ENCODE assay signal across 15 cellular contexts in genomic region chr10:75406158-75407065, GRCh38. TPM values are rescaled to one million over a fixed set of nuclear protein-coding genes. Genes with fewer than 3 reads are reported as not detected.
DNase-seq lines count a peak whose midpoint lies in the region; TF ChIP-seq lines count a peak whose summit lies in the region.
"Had no signal": no experiment of that assay in that cellular context is flagged by ENCODE, and none has a peak within 500 bp of the region (broad histone marks: within the 10 kb centered on the region; RNA-seq: fewer than 3 reads in every experiment).

No MANE protein-coding gene starts in this region.

- no peaks in the 10 kb centered on the region for H3K36me3 ChIP-seq in esophagus muscularis mucosa
- peaks cover 6% of the 10 kb centered on the region for H3K36me3 ChIP-seq in neuron (ENCODE audit: insufficient read depth, low read length)
- H3K36me3 ChIP-seq: colonic mucosa, SJCRH30 had no signal

- POLR2A ChIA-PET in activated CD4-positive, alpha-beta memory T cell treated with anti-CD3 and anti-CD28 coated beads for 36 hours (lab: Charles Lee) = no interaction called here

- no peak for TF ChIP-seq EP300 in esophagus muscularis mucosa (IDR thresholded peaks at IDR 0.05)

- peaks cover 0 to 24% (median 17%) of the 10 kb centered on the region in 7 donors for H3K9me3 Mint-ChIP-seq in CD14-positive monocyte
- no peaks in the 10 kb centered on the region for H3K9me3 Mint-ChIP-seq in activated CD4-positive, alpha-beta memory T cell treated with anti-CD3 and anti-CD28 coated beads for 36 hours

- H3K4me3 Mint-ChIP-seq in CD14-positive monocyte = peak overlapping the region; percentile 52 to 96
- no peak overlapping the region for H3K4me3 Mint-ChIP-seq in activated CD4-positive, alpha-beta memory T cell treated with anti-CD3 and anti-CD28 coated beads for 36 hours

- no peaks in the 10 kb centered on the region for H3K9me3 ChIP-seq in esophagus muscularis mucosa
- H3K9me3 ChIP-seq in neuron (ENCODE audit: low read length) = no peaks in the 10 kb centered on the region
- H3K9me3 ChIP-seq: colonic mucosa, SJCRH30 had no signal

- CTCF ChIA-PET in activated CD4-positive, alpha-beta memory T cell treated with anti-CD3 and anti-CD28 coated beads for 36 hours (lab: Charles Lee) = no interaction called here

- no peak for TF ChIP-seq CTCF in CD14-positive monocyte (IDR thresholded peaks at IDR 0.05)
- TF ChIP-seq CTCF in esophagus muscularis mucosa (IDR thresholded peaks at IDR 0.05) = no peak

- peaks cover 62 to 86% (median 71%) of the 10 kb centered on the region in 3 donors for H3K27me3 Mint-ChIP-seq in CD14-positive monocyte (ENCODE audit: low read depth in 3 of 3)
- H3K27me3 Mint-ChIP-seq in activated CD4-positive, alpha-beta memory T cell treated with anti-CD3 and anti-CD28 coated beads for 36 hours = peaks cover 70% of the 10 kb centered on the region

- DNase-seq in CD14-positive monocyte (ENCODE audit: low spot score) (no peak), NCI-H526 (lab: John Stamatoyannopoulos, UW) (peak; percentile 51 to 71), esophagus muscularis mucosa (ENCODE audit: extremely low spot score) (no peak), NCI-H1105 treated with DMSO at 0.1 percent for 48 hours (lab: John Stamatoyannopoulos, UW) (no peak), NCI-H1436 (lab: John Stamatoyannopoulos, UW) (no peak), HuH-7.5 (ENCODE audit: low spot score) (no peak)
- DNase-seq in activated CD4-positive, alpha-beta memory T cell treated with anti-CD3 and anti-CD28 coated beads for 36 hours = no peak
- DNase-seq: activated naive CD8-positive, alpha-beta T cell treated with anti-CD3 and anti-CD28 coated beads for 36 hours; colonic mucosa; foreskin melanocyte; left colon; NCI-H2029 treated with DMSO at 0.1 percent for 48 hours; occipital lobe; SJCRH30 had no signal

- intact Hi-C loops in CD14-positive monocyte (cut with micrococcal nuclease) = loop anchor here (10.0 kb wide), 3 partner anchors 128 to 508 kb away; no protein-coding TSS in a partner anchor
- intact Hi-C loops in esophagus muscularis mucosa (cut with DNase I) = loop anchor here (5.0 to 10.0 kb wide), 3 partner anchors 101 to 681 kb away; no protein-coding TSS in a partner anchor
- intact Hi-C loops in activated CD4-positive, alpha-beta memory T cell treated with anti-CD3 and anti-CD28 coated beads for 36 hours (cut with micrococcal nuclease) = loop anchor here (10.0 kb wide), 1 partner anchor 518 kb away; no protein-coding TSS in a partner anchor

- H3K36me3 Mint-ChIP-seq in CD14-positive monocyte = peaks cover 18 to 20% of the 10 kb centered on the region in 2 donors
- H3K36me3 Mint-ChIP-seq in activated CD4-positive, alpha-beta memory T cell treated with anti-CD3 and anti-CD28 coated beads for 36 hours = no peaks in the 10 kb centered on the region
- H3K36me3 Mint-ChIP-seq: activated naive CD8-positive, alpha-beta T cell treated with anti-CD3 and anti-CD28 coated beads for 36 hours had no signal

- H3K27ac ChIP-seq in esophagus muscularis mucosa (replicated peaks in 1 of 4) = peak overlapping the region; percentile 99 to 100 (median 100)
- H3K27ac ChIP-seq: colonic mucosa, SJCRH30 had no signal

- TF ChIP-seq POLR2A in esophagus muscularis mucosa (IDR thresholded peaks at IDR 0.05; ENCODE audit: low read depth) = no peak

- H3K4me1 ChIP-seq in esophagus muscularis mucosa (peaks cover 20 to 68% (median 61%) of the 10 kb centered on the region in 4 donors), neuron (ENCODE audit: insufficient read depth, low read length) (peaks cover 7% of the 10 kb centered on the region)

- H3K27me3 ChIP-seq in esophagus muscularis mucosa (peaks cover 0 to 11% (median 0%) of the 10 kb centered on the region in 4 donors), neuron (ENCODE audit: insufficient read depth, low read length) (no peaks in the 10 kb centered on the region)
- H3K27me3 ChIP-seq: SJCRH30 had no signal

- WGBS in esophagus muscularis mucosa = 93% methylated on average over 32 of the region's 38 CpGs

- peak overlapping the region; percentile 78 to 97 (median 90) for H3K4me3 ChIP-seq in esophagus muscularis mucosa
- H3K4me3 ChIP-seq in neuron (ENCODE audit: low read length) = peak overlapping the region; percentile 85
- H3K4me3 ChIP-seq: colonic mucosa, SJCRH30 had no signal

- H3K4me1 Mint-ChIP-seq in CD14-positive monocyte = peaks cover 52% of the 10 kb centered on the region
- peaks cover 33% of the 10 kb centered on the region for H3K4me1 Mint-ChIP-seq in activated CD4-positive, alpha-beta memory T cell treated with anti-CD3 and anti-CD28 coated beads for 36 hours (ENCODE audit: low read depth)

- H2AFZ ChIP-seq in neuron (ENCODE audit: low read depth, low read length) = peak overlapping the region; percentile 95

- H3K27ac Mint-ChIP-seq in CD14-positive monocyte = no peak overlapping the region
- no peak overlapping the region for H3K27ac Mint-ChIP-seq in activated CD4-positive, alpha-beta memory T cell treated with anti-CD3 and anti-CD28 coated beads for 36 hours
- H3K27ac Mint-ChIP-seq: activated naive CD8-positive, alpha-beta T cell treated with anti-CD3 and anti-CD28 coated beads for 36 hours had no signal

RNA-seq across cellular contexts. Expression of gene ZNF503, which starts 4.8 kb away (rescaled TPM):
- polyA plus RNA-seq in CD14-positive monocyte = 1 to 10 TPM in 1 of 2 donors, under 1 TPM in 1; 0.65 to 1.3 TPM
- total RNA-seq in esophagus muscularis mucosa = 100 to 1,000 TPM in 1 of 4 donors, 10 to 100 TPM in 3; 21.2 to 101 (median 65.1) TPM
- total RNA-seq in activated CD4-positive, alpha-beta memory T cell treated with anti-CD3 and anti-CD28 coated beads for 36 hours = under 1 TPM; 0.38 to 0.56 TPM

RNA-seq across cellular contexts. Expression of gene LRMDA, which starts 25.0 kb away (rescaled TPM):
- polyA plus RNA-seq in CD14-positive monocyte = 10 to 100 TPM; 56.4 to 59.6 TPM
- total RNA-seq in esophagus muscularis mucosa = 10 to 100 TPM; 14.3 to 34.9 (median 26.5) TPM
- not detected for total RNA-seq in activated CD4-positive, alpha-beta memory T cell treated with anti-CD3 and anti-CD28 coated beads for 36 hours
- total RNA-seq: activated naive CD8-positive, alpha-beta T cell treated with anti-CD3 and anti-CD28 coated beads for 36 hours had no signal

Comparison
In these comparisons a context has a peak if more than half of its experiments do, and no peak if none do; other contexts are left out.
1. DNase-seq: peak in NCI-H526 (2 of 2); none in CD14-positive monocyte (single experiment), esophagus muscularis mucosa (single experiment), NCI-H1105 treated with DMSO at 0.1 percent for 48 hours (single experiment), activated CD4-positive, alpha-beta memory T cell treated with anti-CD3 and anti-CD28 coated beads for 36 hours (single experiment), NCI-H1436 (single experiment) and HuH-7.5 (single experiment).
2. RNA of gene ZNF503, which starts 4.8 kb away (total RNA-seq): 21.2 to 101 TPM in esophagus muscularis mucosa; 0.38 to 0.56 TPM in activated CD4-positive, alpha-beta memory T cell treated with anti-CD3 and anti-CD28 coated beads for 36 hours; every median in the first group is over 10 times any median in the second.
3. RNA of gene LRMDA, which starts 25.0 kb away (total RNA-seq): 14.3 to 34.9 TPM in esophagus muscularis mucosa; not detected in activated CD4-positive, alpha-beta memory T cell treated with anti-CD3 and anti-CD28 coated beads for 36 hours; every median in the first group is over 10 times any median in the second.